ENCODE assay signal across 1 cellular context in the genomic region with DNA sequence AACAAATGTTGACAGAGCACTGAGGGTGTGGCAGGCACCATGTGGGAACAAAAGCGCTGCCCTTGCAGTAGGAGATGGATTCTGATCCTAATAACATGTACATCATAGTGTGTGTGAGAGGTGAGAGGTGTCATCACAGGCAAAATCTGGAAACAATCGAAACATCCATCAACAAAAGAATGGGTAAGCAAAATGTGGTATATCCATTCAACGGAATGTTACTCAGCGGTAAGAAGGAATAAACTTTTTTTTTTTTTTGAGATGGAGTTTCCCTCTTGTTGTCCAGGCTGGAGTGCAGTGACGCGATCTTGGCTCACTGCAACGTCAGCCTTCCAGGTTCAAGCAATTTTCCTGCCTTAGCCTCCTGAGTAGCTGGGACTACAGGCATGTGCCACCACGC.
TF ChIP-seq lines count a peak whose summit lies in the region.

No MANE protein-coding gene starts in this region.

TF ChIP-seq in SK-N-SH treated with all-trans-retinoic acid at 6 μM for 48 hours, 23 proteins besides CTCF, POLR2A, EP300 and RAD21 (continued from another document):
- TF ChIP-seq, protein P1, sequence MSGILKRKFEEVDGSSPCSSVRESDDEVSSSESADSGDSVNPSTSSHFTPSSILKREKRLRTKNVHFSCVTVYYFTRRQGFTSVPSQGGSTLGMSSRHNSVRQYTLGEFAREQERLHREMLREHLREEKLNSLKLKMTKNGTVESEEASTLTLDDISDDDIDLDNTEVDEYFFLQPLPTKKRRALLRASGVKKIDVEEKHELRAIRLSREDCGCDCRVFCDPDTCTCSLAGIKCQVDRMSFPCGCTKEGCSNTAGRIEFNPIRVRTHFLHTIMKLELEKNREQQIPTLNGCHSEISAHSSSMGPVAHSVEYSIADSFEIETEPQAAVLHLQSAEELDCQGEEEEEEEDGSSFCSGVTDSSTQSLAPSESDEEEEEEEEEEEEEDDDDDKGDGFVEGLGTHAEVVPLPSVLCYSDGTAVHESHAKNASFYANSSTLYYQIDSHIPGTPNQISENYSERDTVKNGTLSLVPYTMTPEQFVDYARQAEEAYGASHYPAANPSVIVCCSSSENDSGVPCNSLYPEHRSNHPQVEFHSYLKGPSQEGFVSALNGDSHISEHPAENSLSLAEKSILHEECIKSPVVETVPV (CRISPR knock-in tag; IDR thresholded peaks at IDR 0.05), result no peak
TF ChIP-seq in SK-N-SH treated with all-trans-retinoic acid at 6 μM for 48 hours: peak in this region for 1.
